In the genomic region with DNA sequence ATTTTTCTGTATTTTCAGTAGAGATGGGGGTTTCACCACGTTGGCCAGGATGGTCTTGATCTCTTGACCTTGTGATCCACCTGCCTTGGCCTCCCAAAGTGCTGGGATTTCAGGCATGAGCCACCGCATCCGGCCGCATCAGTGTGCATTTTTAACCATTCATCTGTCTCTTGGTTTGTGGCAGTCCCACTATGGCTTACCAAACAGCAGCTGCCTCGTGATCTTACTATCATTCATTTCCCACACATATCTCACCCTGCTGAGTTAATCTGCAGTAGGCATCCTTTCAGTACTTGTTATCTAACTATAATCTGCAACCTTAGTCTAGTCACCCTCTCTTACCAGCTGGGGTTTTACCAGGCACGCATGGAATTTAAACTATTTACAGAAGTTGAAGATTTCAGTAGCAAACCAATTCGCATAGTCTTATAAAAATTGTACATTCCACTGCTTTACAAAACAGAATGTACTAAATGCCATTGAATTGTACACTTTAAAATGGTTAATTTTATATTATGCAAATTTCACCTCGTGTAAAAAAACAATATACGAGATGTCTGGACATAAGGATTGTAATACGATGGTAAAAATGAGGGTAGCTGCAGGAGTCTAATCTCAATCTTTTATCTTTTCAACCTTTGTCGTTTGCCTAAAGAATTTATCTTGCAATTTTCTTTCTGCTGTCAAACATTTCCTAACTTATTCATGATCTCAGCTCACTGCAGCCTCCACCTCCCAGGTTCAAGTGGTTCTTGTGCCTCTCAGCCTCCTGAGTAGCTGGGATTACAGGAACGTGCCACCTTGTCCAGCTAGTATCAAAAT, we compare ENCODE assay signal across 1 cellular context.
TF ChIP-seq lines count a peak whose summit lies in the region.

No MANE protein-coding gene starts in this region.

TF ChIP-seq in SK-N-SH treated with all-trans-retinoic acid at 6 μM for 48 hours, 23 proteins besides CTCF, POLR2A, EP300 and RAD21 (continued from another document):
- no peak for TF ChIP-seq PATZ1 (CRISPR knock-in tag; IDR thresholded peaks at IDR 0.05; ENCODE audit: borderline replicate concordance)
- TF ChIP-seq ZFP30 (CRISPR knock-in tag; IDR thresholded peaks at IDR 0.05): no peak
- TF ChIP-seq, protein P1, sequence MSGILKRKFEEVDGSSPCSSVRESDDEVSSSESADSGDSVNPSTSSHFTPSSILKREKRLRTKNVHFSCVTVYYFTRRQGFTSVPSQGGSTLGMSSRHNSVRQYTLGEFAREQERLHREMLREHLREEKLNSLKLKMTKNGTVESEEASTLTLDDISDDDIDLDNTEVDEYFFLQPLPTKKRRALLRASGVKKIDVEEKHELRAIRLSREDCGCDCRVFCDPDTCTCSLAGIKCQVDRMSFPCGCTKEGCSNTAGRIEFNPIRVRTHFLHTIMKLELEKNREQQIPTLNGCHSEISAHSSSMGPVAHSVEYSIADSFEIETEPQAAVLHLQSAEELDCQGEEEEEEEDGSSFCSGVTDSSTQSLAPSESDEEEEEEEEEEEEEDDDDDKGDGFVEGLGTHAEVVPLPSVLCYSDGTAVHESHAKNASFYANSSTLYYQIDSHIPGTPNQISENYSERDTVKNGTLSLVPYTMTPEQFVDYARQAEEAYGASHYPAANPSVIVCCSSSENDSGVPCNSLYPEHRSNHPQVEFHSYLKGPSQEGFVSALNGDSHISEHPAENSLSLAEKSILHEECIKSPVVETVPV (CRISPR knock-in tag; IDR thresholded peaks at IDR 0.05): no peak
- TF ChIP-seq OSR1 (CRISPR knock-in tag; IDR thresholded peaks at IDR 0.05): no peak
- TF ChIP-seq, protein P2, sequence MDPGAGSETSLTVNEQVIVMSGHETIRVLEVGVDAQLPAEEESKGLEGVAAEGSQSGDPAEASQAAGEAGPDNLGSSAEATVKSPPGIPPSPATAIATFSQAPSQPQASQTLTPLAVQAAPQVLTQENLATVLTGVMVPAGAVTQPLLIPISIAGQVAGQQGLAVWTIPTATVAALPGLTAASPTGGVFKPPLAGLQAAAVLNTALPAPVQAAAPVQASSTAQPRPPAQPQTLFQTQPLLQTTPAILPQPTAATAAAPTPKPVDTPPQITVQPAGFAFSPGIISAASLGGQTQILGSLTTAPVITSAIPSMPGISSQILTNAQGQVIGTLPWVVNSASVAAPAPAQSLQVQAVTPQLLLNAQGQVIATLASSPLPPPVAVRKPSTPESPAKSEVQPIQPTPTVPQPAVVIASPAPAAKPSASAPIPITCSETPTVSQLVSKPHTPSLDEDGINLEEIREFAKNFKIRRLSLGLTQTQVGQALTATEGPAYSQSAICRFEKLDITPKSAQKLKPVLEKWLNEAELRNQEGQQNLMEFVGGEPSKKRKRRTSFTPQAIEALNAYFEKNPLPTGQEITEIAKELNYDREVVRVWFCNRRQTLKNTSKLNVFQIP (CRISPR knock-in tag; IDR thresholded peaks at IDR 0.05; ENCODE audit: borderline replicate concordance, low read depth): no peak
- no peak for TF ChIP-seq SNAI2 (CRISPR knock-in tag; IDR thresholded peaks at IDR 0.05)
- TF ChIP-seq, protein P3, sequence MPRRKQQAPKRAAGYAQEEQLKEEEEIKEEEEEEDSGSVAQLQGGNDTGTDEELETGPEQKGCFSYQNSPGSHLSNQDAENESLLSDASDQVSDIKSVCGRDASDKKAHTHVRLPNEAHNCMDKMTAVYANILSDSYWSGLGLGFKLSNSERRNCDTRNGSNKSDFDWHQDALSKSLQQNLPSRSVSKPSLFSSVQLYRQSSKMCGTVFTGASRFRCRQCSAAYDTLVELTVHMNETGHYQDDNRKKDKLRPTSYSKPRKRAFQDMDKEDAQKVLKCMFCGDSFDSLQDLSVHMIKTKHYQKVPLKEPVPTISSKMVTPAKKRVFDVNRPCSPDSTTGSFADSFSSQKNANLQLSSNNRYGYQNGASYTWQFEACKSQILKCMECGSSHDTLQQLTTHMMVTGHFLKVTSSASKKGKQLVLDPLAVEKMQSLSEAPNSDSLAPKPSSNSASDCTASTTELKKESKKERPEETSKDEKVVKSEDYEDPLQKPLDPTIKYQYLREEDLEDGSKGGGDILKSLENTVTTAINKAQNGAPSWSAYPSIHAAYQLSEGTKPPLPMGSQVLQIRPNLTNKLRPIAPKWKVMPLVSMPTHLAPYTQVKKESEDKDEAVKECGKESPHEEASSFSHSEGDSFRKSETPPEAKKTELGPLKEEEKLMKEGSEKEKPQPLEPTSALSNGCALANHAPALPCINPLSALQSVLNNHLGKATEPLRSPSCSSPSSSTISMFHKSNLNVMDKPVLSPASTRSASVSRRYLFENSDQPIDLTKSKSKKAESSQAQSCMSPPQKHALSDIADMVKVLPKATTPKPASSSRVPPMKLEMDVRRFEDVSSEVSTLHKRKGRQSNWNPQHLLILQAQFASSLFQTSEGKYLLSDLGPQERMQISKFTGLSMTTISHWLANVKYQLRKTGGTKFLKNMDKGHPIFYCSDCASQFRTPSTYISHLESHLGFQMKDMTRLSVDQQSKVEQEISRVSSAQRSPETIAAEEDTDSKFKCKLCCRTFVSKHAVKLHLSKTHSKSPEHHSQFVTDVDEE (CRISPR knock-in tag; IDR thresholded peaks at IDR 0.05): no peak
- TF ChIP-seq, protein P4, sequence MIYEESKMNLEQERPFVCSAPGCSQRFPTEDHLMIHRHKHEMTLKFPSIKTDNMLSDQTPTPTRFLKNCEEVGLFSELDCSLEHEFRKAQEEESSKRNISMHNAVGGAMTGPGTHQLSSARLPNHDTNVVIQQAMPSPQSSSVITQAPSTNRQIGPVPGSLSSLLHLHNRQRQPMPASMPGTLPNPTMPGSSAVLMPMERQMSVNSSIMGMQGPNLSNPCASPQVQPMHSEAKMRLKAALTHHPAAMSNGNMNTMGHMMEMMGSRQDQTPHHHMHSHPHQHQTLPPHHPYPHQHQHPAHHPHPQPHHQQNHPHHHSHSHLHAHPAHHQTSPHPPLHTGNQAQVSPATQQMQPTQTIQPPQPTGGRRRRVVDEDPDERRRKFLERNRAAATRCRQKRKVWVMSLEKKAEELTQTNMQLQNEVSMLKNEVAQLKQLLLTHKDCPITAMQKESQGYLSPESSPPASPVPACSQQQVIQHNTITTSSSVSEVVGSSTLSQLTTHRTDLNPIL (CRISPR knock-in tag; IDR thresholded peaks at IDR 0.05; ENCODE audit: low read depth): no peak
- TF ChIP-seq RARB (CRISPR knock-in tag; IDR thresholded peaks at IDR 0.05): no peak
- no peak for TF ChIP-seq ZFP3 (CRISPR knock-in tag; IDR thresholded peaks at IDR 0.05)
- no peak for TF ChIP-seq ZC3H10 (CRISPR knock-in tag; IDR thresholded peaks at IDR 0.05)
- no peak for TF ChIP-seq ESRRG (CRISPR knock-in tag; IDR thresholded peaks at IDR 0.05)
- TF ChIP-seq BACH2 (CRISPR knock-in tag; IDR thresholded peaks at IDR 0.05; ENCODE audit: borderline replicate concordance): no peak
- TF ChIP-seq PPARA (CRISPR knock-in tag; IDR thresholded peaks at IDR 0.05; ENCODE audit: borderline replicate concordance): no peak
- TF ChIP-seq TCF4 (CRISPR knock-in tag; IDR thresholded peaks at IDR 0.05; ENCODE audit: borderline replicate concordance): no peak
- TF ChIP-seq ARNTL (CRISPR knock-in tag; IDR thresholded peaks at IDR 0.05; ENCODE audit: borderline replicate concordance, low read depth): no peak
